14 cellular contexts compared by ENCODE assay signal in genomic region chr9:120336021-120336752, GRCh38.
DNase-seq lines count a peak whose midpoint lies in the region; ATAC-seq, FAIRE-seq and TF ChIP-seq lines count a peak whose summit lies in the region.
"Had no signal": no experiment of that assay in that cellular context is flagged by ENCODE, and none has a peak within 500 bp of the region (broad histone marks: within the 10 kb centered on the region; RNA-seq: fewer than 3 reads in every experiment).

No MANE protein-coding gene starts in this region.

- POLR2A ChIA-PET in A549 (lab: Yijun Ruan, JAX), result no interaction called here

- no peak for TF ChIP-seq RAD21 in A549 (conservative IDR thresholded peaks at IDR 0.05 in 1 of 2, IDR thresholded peaks at IDR 0.05 in 1 of 2)

- no peaks in the 10 kb centered on the region for H3K4me1 ChIP-seq in A549
- no peaks in the 10 kb centered on the region for H3K4me1 ChIP-seq in gastrocnemius medialis
- H3K4me1 ChIP-seq: HAP-1 had no signal

- no peaks in the 10 kb centered on the region for H3K9me3 ChIP-seq in A549
- H3K9me3 ChIP-seq in gastrocnemius medialis, result no peaks in the 10 kb centered on the region
- H3K9me3 ChIP-seq: HAP-1 had no signal

- no peak for DNase-seq in A549 (ENCODE audit: low read depth in 1 of 2, low spot score in 1 of 2)
- peak; percentile 83 for DNase-seq in COR-L47 (lab: John Stamatoyannopoulos, UW)
- peak; percentile 84 for DNase-seq in NCI-H69 (lab: John Stamatoyannopoulos, UW)
- DNase-seq in foreskin fibroblast, result peak; percentile 29 to 59
- DNase-seq in gastrocnemius medialis, result no peak
- no peak for DNase-seq in pons (ENCODE audit: low spot score)
- DNase-seq: activated CD4-positive, alpha-beta T cell treated with anti-CD3 and anti-CD28 coated beads, Interleukin-2, amount 10 ng/mL, durations not matched to agents 24 days and 14 days; CD4-positive, alpha-beta memory T cell; naive thymus-derived CD8-positive, alpha-beta T cell; NCI-H226; right cardiac atrium had no signal

- CTCF ChIA-PET in A549 (lab: Yijun Ruan, JAX), result no interaction called here

- TF ChIP-seq POLR2A in A549 (IDR thresholded peaks at IDR 0.05; ENCODE audit: low read length), result no peak
- TF ChIP-seq POLR2A in gastrocnemius medialis (IDR thresholded peaks at IDR 0.05), result no peak

- ATAC-seq in A549, result 0 out of 6 replicates have a peak, but pooled peaks of 1 of the 2 experiments have one; percentile 37
- no peak for ATAC-seq in GM21737 (IDR thresholded peaks at IDR 0.05; ENCODE audit: unreplicated experiment)
- ATAC-seq in gastrocnemius medialis, result no peak
- ATAC-seq: naive thymus-derived CD8-positive, alpha-beta T cell; right cardiac atrium had no signal

- intact Hi-C loops in gastrocnemius medialis (cut with DNase I; ENCODE audit: low total_unique reads), result no loop called here

- H3K4me2 ChIP-seq in A549, result no peak overlapping the region

- H3K36me3 ChIP-seq in gastrocnemius medialis, result no peaks in the 10 kb centered on the region
- H3K36me3 ChIP-seq: HAP-1 had no signal

- H3K27ac ChIP-seq in A549 (no peak overlapping the region), gastrocnemius medialis (no peak overlapping the region)

- no peak for FAIRE-seq in A549 (lab: Jason Lieb, UNC)
- FAIRE-seq: G401.6 had no signal

- WGBS in A549 (ENCODE audit: missing lambda C conversion rate), result 23% methylated on average over 6 of the region's 6 CpGs

- no peaks in the 10 kb centered on the region for H3K27me3 ChIP-seq in gastrocnemius medialis

- H3K4me3 ChIP-seq in A549 (no peak overlapping the region), foreskin fibroblast (ENCODE audit: low read depth in 1 of 2, low read length in 2 of 2) (no peak overlapping the region), gastrocnemius medialis (no peak overlapping the region)
- H3K4me3 ChIP-seq: HAP-1 had no signal

- in situ Hi-C loops in gastrocnemius medialis (cut with MboI; ENCODE audit: low sequenced_read_pairs in 4 of 4), result loop anchor here in 1 of 4 donors (25.0 kb wide), 1 partner anchor 374 kb away; no protein-coding TSS in a partner anchor

- no peak for TF ChIP-seq EP300 in A549 (IDR thresholded peaks at IDR 0.05)

- no peak for TF ChIP-seq CTCF in A549 (IDR thresholded peaks at IDR 0.05)
- TF ChIP-seq CTCF in foreskin fibroblast (IDR thresholded peaks at IDR 0.05; ENCODE audit: low read depth, low read length), result no peak
- TF ChIP-seq CTCF in gastrocnemius medialis (IDR thresholded peaks at IDR 0.05 in 4 of 5, conservative IDR thresholded peaks at IDR 0.05 in 1 of 5), result no peak

TF ChIP-seq in A549, 52 proteins besides CTCF, POLR2A, EP300 and RAD21:
- TF ChIP-seq MAFK (IDR thresholded peaks at IDR 0.05; ENCODE audit: partially characterized antibody) (peak; percentile 19), CBX8 (IDR thresholded peaks at IDR 0.05) (no peak)

Comparison
In these comparisons a context has a peak if more than half of its experiments do, and no peak if none do; other contexts are left out.
1. DNase-seq: peak in COR-L47 (single experiment), NCI-H69 (single experiment) and foreskin fibroblast (2 of 2); none in A549 (0 of 2), gastrocnemius medialis (0 of 2) and pons (single experiment).